In genomic region chr12:57460457-57461325, GRCh38 we compare ENCODE assay signal across 8 cellular contexts. TPM values are rescaled to one million over a fixed set of nuclear protein-coding genes. Genes with fewer than 3 reads are reported as not detected.
DNase-seq lines count a peak whose midpoint lies in the region; ATAC-seq and TF ChIP-seq lines count a peak whose summit lies in the region.

No MANE protein-coding gene starts in this region.

- H3K4me3 ChIP-seq in NT2/D1 (ENCODE audit: insufficient read length, low read depth): peak overlapping the region; percentile 78
- H3K4me3 ChIP-seq in endodermal cell (ENCODE audit: low read length): peak overlapping the region; percentile 87

- H3K27ac Mint-ChIP-seq in endodermal cell: peak overlapping the region; percentile 52

- ATAC-seq in HG03280 (IDR thresholded peaks at IDR 0.05; ENCODE audit: unreplicated experiment): no peak
- no peak for ATAC-seq in GM18868 (IDR thresholded peaks at IDR 0.05; ENCODE audit: unreplicated experiment)
- no peak for ATAC-seq in HG03457 (IDR thresholded peaks at IDR 0.05; ENCODE audit: unreplicated experiment)

- WGBS in endodermal cell (ENCODE audit: insufficient coverage in 1 of 2, insufficient read length in 1 of 2), 2 experiments: 1 to 3% methylated on average over 7 to 24 of the region's 27 CpGs

- DNase-seq in ELF-1 (ENCODE audit: low read depth, low spot score): peak; percentile 77
- DNase-seq in NT2/D1 (ENCODE audit: low read depth, low spot score): no peak
- DNase-seq in endodermal cell: peak; percentile 95
- peak; percentile 80 for DNase-seq in posterior vena cava (ENCODE audit: low spot score)
- no peak for DNase-seq in middle frontal gyrus (ENCODE audit: extremely low spot score, low spot score)

- H3K27ac ChIP-seq in endodermal cell (ENCODE audit: low read depth, low read length): peak overlapping the region; percentile 44

- H3K4me1 Mint-ChIP-seq in endodermal cell: peaks cover 22% of the 10 kb centered on the region

- H3K4me3 Mint-ChIP-seq in endodermal cell: peak overlapping the region; percentile 83

- peaks cover 40% of the 10 kb centered on the region for H3K27me3 Mint-ChIP-seq in endodermal cell (ENCODE audit: insufficient read depth)

- no peaks in the 10 kb centered on the region for H3K9me3 ChIP-seq in NT2/D1 (ENCODE audit: insufficient read depth, low read length)
- H3K9me3 ChIP-seq in endodermal cell (ENCODE audit: control insufficient read depth, low read length): no peaks in the 10 kb centered on the region

- no peaks in the 10 kb centered on the region for H3K36me3 Mint-ChIP-seq in endodermal cell (ENCODE audit: low read depth)

- H3K9ac ChIP-seq in NT2/D1 (ENCODE audit: insufficient read length, low read depth) (peak overlapping the region; percentile 96), endodermal cell (ENCODE audit: extremely low read depth, low read length, poor library complexity, severe bottlenecking) (peak overlapping the region; percentile 18)

- H3K27me3 ChIP-seq in NT2/D1 (ENCODE audit: insufficient read depth, insufficient read length): no peaks in the 10 kb centered on the region
- peaks cover 33% of the 10 kb centered on the region for H3K27me3 ChIP-seq in endodermal cell (ENCODE audit: control insufficient read depth, insufficient read depth, low read length, poor library complexity, severe bottlenecking)

- H3K36me3 ChIP-seq in NT2/D1 (ENCODE audit: insufficient read depth, insufficient read length, low read length) (peaks cover 6% of the 10 kb centered on the region), endodermal cell (ENCODE audit: control insufficient read depth, insufficient read depth, low read length) (no peaks in the 10 kb centered on the region)

- intact Hi-C loops in posterior vena cava (cut with DNase I): loop anchor here in 1 of 2 donors (1.0 kb wide), 1 partner anchor 21 kb away; no protein-coding TSS in a partner anchor

- peak; percentile 58 for TF ChIP-seq CTCF in endodermal cell (conservative IDR thresholded peaks at IDR 0.05)

- H3K9me3 Mint-ChIP-seq in endodermal cell: no peaks in the 10 kb centered on the region

- H3K4me1 ChIP-seq in NT2/D1 (ENCODE audit: insufficient read depth, insufficient read length): peaks cover 11% of the 10 kb centered on the region
- no peaks in the 10 kb centered on the region for H3K4me1 ChIP-seq in endodermal cell (ENCODE audit: control insufficient read depth, insufficient read depth, low read length)

RNA-seq across cellular contexts. Expression of gene GLI1, which starts 1.1 kb away (rescaled TPM):
- total RNA-seq in endodermal cell (1 to 10 TPM; 3.4 to 6.4 TPM), posterior vena cava (1 to 10 TPM in 1 of 2 donors, under 1 TPM in 1; 0.90 to 3.2 TPM)
- polyA plus RNA-seq in endodermal cell (2013, experiment 1 of 2): 3.6 TPM
- polyA plus RNA-seq in endodermal cell (2013, experiment 2 of 2): 2.3 TPM

RNA-seq across cellular contexts. Expression of gene INHBE, which starts 5.6 kb away (rescaled TPM):
- total RNA-seq in endodermal cell (under 1 TPM; 0.24 to 0.29 TPM), posterior vena cava (not detected)
- polyA plus RNA-seq in endodermal cell (2013, experiment 1 of 2): 5.3 TPM
- polyA plus RNA-seq in endodermal cell (2013, experiment 2 of 2): 1.9 TPM

RNA-seq across cellular contexts. Expression of gene ARHGAP9, which starts 19.0 kb away (rescaled TPM):
- 1 to 10 TPM; 1.3 to 1.6 TPM for total RNA-seq in endodermal cell
- 0.82 TPM for polyA plus RNA-seq in endodermal cell (2013, experiment 1 of 2)
- polyA plus RNA-seq in endodermal cell (2013, experiment 2 of 2): 0.87 TPM
- total RNA-seq in posterior vena cava: 10 to 100 TPM; 12.7 to 20.7 TPM

RNA-seq across cellular contexts. Expression of gene INHBC, which starts 26.1 kb away (rescaled TPM):
- total RNA-seq in endodermal cell: not detected
- 0.11 TPM for polyA plus RNA-seq in endodermal cell (2013, experiment 1 of 2)
- not detected for polyA plus RNA-seq in endodermal cell (2013, experiment 2 of 2)
- total RNA-seq in posterior vena cava: not detected

RNA-seq across cellular contexts. Expression of gene MARS1, which starts 27.2 kb away (rescaled TPM):
- 100 to 1,000 TPM; 254 to 263 TPM for total RNA-seq in endodermal cell
- 194 TPM for polyA plus RNA-seq in endodermal cell (2013, experiment 1 of 2)
- 152 TPM for polyA plus RNA-seq in endodermal cell (2013, experiment 2 of 2)
- total RNA-seq in posterior vena cava: 100 to 1,000 TPM; 135 to 142 TPM

Comparison
In these comparisons a context has a peak if more than half of its experiments do, and no peak if none do; other contexts are left out.
1. DNase-seq: peak in ELF-1 (single experiment), endodermal cell (single experiment) and posterior vena cava (single experiment); none in NT2/D1 (single experiment) and middle frontal gyrus (single experiment).
2. RNA of gene ARHGAP9, which starts 19.0 kb away (total RNA-seq): 12.7 to 20.7 TPM in posterior vena cava; 1.3 to 1.6 TPM in endodermal cell; every median in the first group is over 4 times any median in the second.